In genomic region chr1:28338897-28339296, GRCh38 we compare ENCODE assay signal across 7 cellular contexts.
"Had no signal": no experiment of that assay in that cellular context is flagged by ENCODE, and none has a peak within 500 bp of the region (broad histone marks: within the 10 kb centered on the region; RNA-seq: fewer than 3 reads in every experiment).

No MANE protein-coding gene starts in this region.

- H3K27me3 Mint-ChIP-seq: IgD-negative memory B cell had no signal

- H3K9ac ChIP-seq: GM23248 had no signal

- H3K27ac Mint-ChIP-seq: HFFc6, IgD-negative memory B cell had no signal

- H3K9me3 Mint-ChIP-seq: HFFc6, IgD-negative memory B cell had no signal

- H3K4me3 Mint-ChIP-seq: HFFc6, IgD-negative memory B cell had no signal

- H2AFZ ChIP-seq: GM23248 had no signal

- H3K27ac ChIP-seq: GM23248 had no signal

- H3K4me3 ChIP-seq: GM23248 had no signal

- DNase-seq: GM23248, GOT3, H7, HCEC 1CT, HFFc6, KG1 had no signal
